ENCODE assay signal across 21 cellular contexts in the genomic region with DNA sequence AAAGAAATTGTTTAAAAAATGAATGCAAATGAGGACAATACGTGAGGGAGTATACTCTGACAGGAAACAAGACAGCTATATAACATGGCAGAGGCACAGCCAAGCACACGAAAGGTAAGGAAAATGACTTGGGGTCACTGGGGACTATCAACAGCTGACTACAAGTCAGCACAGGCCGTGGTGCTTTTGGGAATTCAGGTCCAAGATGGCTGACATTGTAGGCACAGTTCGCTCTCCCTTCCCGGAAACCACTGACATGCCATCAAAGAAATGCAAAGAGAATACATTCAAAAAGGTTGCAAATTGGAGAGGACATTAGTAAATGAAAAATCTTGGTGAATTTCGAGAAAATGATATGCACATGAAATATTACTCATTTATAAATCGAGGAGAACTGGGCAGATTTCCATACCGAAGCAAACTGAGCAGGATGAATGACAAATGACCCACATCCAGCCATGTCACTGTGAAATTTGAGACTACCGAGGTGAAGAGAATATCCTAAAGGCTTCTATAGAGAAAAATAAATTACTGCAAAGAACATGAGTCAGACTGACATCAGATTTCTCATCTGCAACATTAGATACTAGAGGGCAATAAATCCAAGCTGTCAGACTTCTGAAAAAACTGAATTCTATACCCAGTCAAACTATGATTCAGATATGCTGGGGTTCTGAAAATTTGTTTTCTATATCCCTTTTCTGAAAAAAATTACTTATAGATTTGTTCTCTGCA.
DNase-seq lines count a peak whose midpoint lies in the region; FAIRE-seq and TF ChIP-seq lines count a peak whose summit lies in the region.
"Had no signal": no experiment of that assay in that cellular context is flagged by ENCODE, and none has a peak within 500 bp of the region (broad histone marks: within the 10 kb centered on the region; RNA-seq: fewer than 3 reads in every experiment).

No MANE protein-coding gene starts in this region.

- H3K4me3 ChIP-seq in epithelial cell of esophagus (ENCODE audit: low read length) (no peak overlapping the region), coronary artery (no peak overlapping the region)
- H3K4me3 ChIP-seq: suprapubic skin had no signal

- H3K27ac ChIP-seq in coronary artery: no peak overlapping the region
- H3K27ac ChIP-seq: suprapubic skin had no signal

- peak; percentile 77 for FAIRE-seq in RCC 7860 (lab: Jason Lieb, UNC)
- FAIRE-seq: A204.1 had no signal

- DNase-seq in NCI-H2171 treated with DMSO at 0.1 percent for 48 hours (lab: John Stamatoyannopoulos, UW) (peak; percentile 51), NCI-H2171 (lab: John Stamatoyannopoulos, UW) (no peak), RCC 7860 (ENCODE audit: low spot score) (peak; percentile 76), epithelial cell of esophagus (ENCODE audit: low read depth) (peak; percentile 78), HuH-7 (ENCODE audit: low spot score) (no peak), iPS-NIHi7 (ENCODE audit: extremely low spot score) (no peak), coronary artery (ENCODE audit: low spot score) (no peak), AML-193 (lab: John Stamatoyannopoulos, UW) (no peak)
- DNase-seq: activated CD4-positive, alpha-beta T cell treated with anti-CD3 and anti-CD28 coated beads for 4 hours; activated CD8-positive, alpha-beta memory T cell treated with anti-CD3 and anti-CD28 coated beads, Interleukin-2, amount 10 ng/mL, durations not matched to agents 7 days and 5 days; caudate nucleus; DMS153; effector memory CD8-positive, alpha-beta T cell; hippocampal formation; midbrain; NCI-H1092; NCI-H2107; NCI-H82; stimulated activated CD8-positive, alpha-beta memory T cell treated with anti-CD3 and anti-CD28 coated beads, Interleukin-4, amount 100 ng/mL, for 48 hours had no signal

- TF ChIP-seq CTCF in epithelial cell of esophagus (IDR thresholded peaks at IDR 0.05; ENCODE audit: insufficient read depth, low read depth, low read length, missing control alignments): no peak
- TF ChIP-seq CTCF in coronary artery (IDR thresholded peaks at IDR 0.05): no peak

Comparison
In these comparisons a context has a peak if more than half of its experiments do, and no peak if none do; other contexts are left out.
1. DNase-seq: peak in NCI-H2171 treated with DMSO at 0.1 percent for 48 hours (single experiment), RCC 7860 (single experiment) and epithelial cell of esophagus (single experiment); none in NCI-H2171 (single experiment), HuH-7 (single experiment), iPS-NIHi7 (single experiment), coronary artery (single experiment) and AML-193 (0 of 2).